ENCODE assay signal across 12 cellular contexts in the genomic region with DNA sequence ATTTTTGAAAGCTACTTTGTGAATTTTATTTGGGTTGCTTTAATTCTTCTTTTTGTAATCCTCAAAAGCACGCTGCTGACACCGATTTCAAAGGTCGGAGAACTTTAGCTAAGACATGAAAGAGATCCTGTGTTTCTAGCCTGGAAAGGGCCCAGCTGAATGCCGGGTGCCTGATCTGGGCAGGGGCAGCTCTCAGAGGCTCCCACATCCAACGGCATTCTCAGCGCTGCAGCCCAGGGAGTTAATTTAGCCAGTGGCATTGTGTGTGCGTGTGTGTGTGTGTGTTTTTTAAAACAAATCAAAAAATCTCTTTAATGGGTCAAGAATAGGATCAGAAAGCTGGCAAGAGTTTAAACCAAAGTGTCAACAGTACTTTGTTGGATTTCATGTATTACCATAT. TPM values are rescaled to one million over a fixed set of nuclear protein-coding genes. Genes with fewer than 3 reads are reported as not detected.
DNase-seq lines count a peak whose midpoint lies in the region; ATAC-seq and TF ChIP-seq lines count a peak whose summit lies in the region.
"Had no signal": no experiment of that assay in that cellular context is flagged by ENCODE, and none has a peak within 500 bp of the region (broad histone marks: within the 10 kb centered on the region; RNA-seq: fewer than 3 reads in every experiment).

No MANE protein-coding gene starts in this region.

- intact Hi-C loops in MCF 10A (cut with micrococcal nuclease), result no loop called here
- intact Hi-C loops in activated naive CD4-positive, alpha-beta T cell treated with anti-CD3 and anti-CD28 coated beads for 36 hours (cut with micrococcal nuclease), result no loop called here

- peaks cover 30% of the 10 kb centered on the region for H3K4me1 Mint-ChIP-seq in MCF 10A (ENCODE audit: insufficient read depth, unreplicated experiment)
- no peaks in the 10 kb centered on the region for H3K4me1 Mint-ChIP-seq in activated naive CD4-positive, alpha-beta T cell treated with anti-CD3 and anti-CD28 coated beads for 36 hours (ENCODE audit: low read depth)

- no TSS peak for BruUV-seq in MCF 10A (replicated peaks; lab: Mats Ljungman, UMichigan)

- H3K4me3 ChIP-seq in mesendoderm (ENCODE audit: low read length), result no peak overlapping the region
- H3K4me3 ChIP-seq: spleen had no signal

- peaks cover 4% of the 10 kb centered on the region for H3K4me1 ChIP-seq in mesendoderm (ENCODE audit: control insufficient read depth, low read depth, low read length)

- H2BK5ac ChIP-seq in mesendoderm (ENCODE audit: low read length), result no peak overlapping the region

- CTCF ChIA-PET in MCF 10A (lab: Yijun Ruan, JAX), result interaction anchor here (0.7 to 3.5 kb wide), 4 partner anchors 12 to 106 kb away, joined by 3 to 21 read pairs (median 4); no protein-coding TSS in a partner anchor
- CTCF ChIA-PET in activated naive CD4-positive, alpha-beta T cell treated with anti-CD3 and anti-CD28 coated beads for 36 hours (lab: Charles Lee), result no interaction called here

- H3K27ac ChIP-seq in temporal lobe (ENCODE audit: low read depth, low read length) (peak overlapping the region; percentile 89), mesendoderm (ENCODE audit: low read depth, low read length) (no peak overlapping the region)

- H3K9me3 Mint-ChIP-seq in MCF 10A (ENCODE audit: unreplicated experiment), result no peaks in the 10 kb centered on the region
- H3K9me3 Mint-ChIP-seq in activated naive CD4-positive, alpha-beta T cell treated with anti-CD3 and anti-CD28 coated beads for 36 hours, result no peaks in the 10 kb centered on the region
- H3K9me3 Mint-ChIP-seq: H9 had no signal

- H3K36me3 Mint-ChIP-seq in MCF 10A (ENCODE audit: insufficient read depth, unreplicated experiment), result peaks cover 6% of the 10 kb centered on the region
- H3K36me3 Mint-ChIP-seq in activated naive CD4-positive, alpha-beta T cell treated with anti-CD3 and anti-CD28 coated beads for 36 hours (ENCODE audit: low read depth), result no peaks in the 10 kb centered on the region

- WGBS in mesendoderm (ENCODE audit: extremely low coverage, insufficient coverage, low lambda C conversion rate), result no CpG with 5 or more reads among the region's 7 CpGs

- no peaks in the 10 kb centered on the region for H3K27me3 Mint-ChIP-seq in MCF 10A (ENCODE audit: insufficient read depth, unreplicated experiment)
- peaks cover 18% of the 10 kb centered on the region for H3K27me3 Mint-ChIP-seq in activated naive CD4-positive, alpha-beta T cell treated with anti-CD3 and anti-CD28 coated beads for 36 hours (ENCODE audit: low read depth)

- H3K23ac ChIP-seq in mesendoderm (ENCODE audit: low read length), result no peak overlapping the region

- H4K5ac ChIP-seq in mesendoderm (ENCODE audit: low read length), result no peak overlapping the region

- no peak overlapping the region for H3K9ac ChIP-seq in mesendoderm (ENCODE audit: low read length)

- no peak overlapping the region for H4K8ac ChIP-seq in mesendoderm (ENCODE audit: low read depth, low read length)

- no peak for TF ChIP-seq CTCF in MCF 10A (IDR thresholded peaks at IDR 0.05; ENCODE audit: unreplicated experiment)

- no peak overlapping the region for H2AK5ac ChIP-seq in mesendoderm (ENCODE audit: low read length)

- POLR2A ChIA-PET in MCF 10A (lab: Yijun Ruan, JAX), result interaction anchor here (1.3 kb wide), 1 partner anchor 10 kb away, joined by 3 read pairs; no protein-coding TSS in a partner anchor

- no peaks in the 10 kb centered on the region for H3K36me3 ChIP-seq in mesendoderm (ENCODE audit: control insufficient read depth, insufficient read depth, low read length)
- H3K36me3 ChIP-seq: spleen had no signal

- no peaks in the 10 kb centered on the region for H3K79me1 ChIP-seq in mesendoderm (ENCODE audit: low read length)

- H3K56ac ChIP-seq in mesendoderm (ENCODE audit: low read length), result no peak overlapping the region

- H3K4ac ChIP-seq in mesendoderm (ENCODE audit: low read depth, low read length), result no peak overlapping the region

- no peak overlapping the region for H3K18ac ChIP-seq in mesendoderm (ENCODE audit: low read length)

- ATAC-seq in GM21717 (IDR thresholded peaks at IDR 0.05; ENCODE audit: unreplicated experiment), result no peak
- ATAC-seq: activated CD4-positive, CD25-positive, alpha-beta regulatory T cell treated with anti-CD3 and anti-CD28 coated beads, Interleukin-2, amount 50 U/mL, for 24 hours had no signal

- peak; percentile 13 to 56 for DNase-seq in NCI-H524 (lab: John Stamatoyannopoulos, UW)
- no peak for DNase-seq in NCI-H524 treated with DMSO at 0.1 percent for 48 hours (lab: John Stamatoyannopoulos, UW)
- DNase-seq in MCF 10A (ENCODE audit: unreplicated experiment), result no peak
- peak; percentile 76 for DNase-seq in left kidney (ENCODE audit: low read depth, low spot score)
- no peak for DNase-seq in mesendoderm
- no peak for DNase-seq in activated naive CD4-positive, alpha-beta T cell treated with anti-CD3 and anti-CD28 coated beads for 36 hours
- DNase-seq: amniotic stem cell, H9, spleen had no signal

- peak overlapping the region; percentile 86 for H3K27ac Mint-ChIP-seq in MCF 10A (ENCODE audit: low read depth, unreplicated experiment)
- H3K27ac Mint-ChIP-seq in activated naive CD4-positive, alpha-beta T cell treated with anti-CD3 and anti-CD28 coated beads for 36 hours, result no peak overlapping the region
- H3K27ac Mint-ChIP-seq: H9 had no signal

- no peak overlapping the region for H3K4me2 ChIP-seq in mesendoderm (ENCODE audit: low read length)

- H3K79me2 ChIP-seq in mesendoderm (ENCODE audit: control insufficient read depth, insufficient read depth, low read length), result no peaks in the 10 kb centered on the region

- no peak overlapping the region for H2BK120ac ChIP-seq in mesendoderm (ENCODE audit: low read depth, low read length)

- no peak overlapping the region for H2BK15ac ChIP-seq in mesendoderm (replicated peaks; ENCODE audit: low read depth)

- H3K27me3 ChIP-seq in mesendoderm (ENCODE audit: insufficient read depth, low read length, poor library complexity), result no peaks in the 10 kb centered on the region

- H3K4me3 Mint-ChIP-seq in MCF 10A (ENCODE audit: unreplicated experiment), result no peak overlapping the region
- no peak overlapping the region for H3K4me3 Mint-ChIP-seq in activated naive CD4-positive, alpha-beta T cell treated with anti-CD3 and anti-CD28 coated beads for 36 hours
- H3K4me3 Mint-ChIP-seq: H9 had no signal

RNA-seq across cellular contexts. Expression of a gene that starts 6.5 kb away (rescaled TPM):
- total RNA-seq in MCF 10A (2022) (not detected in 2 replicates), temporal lobe (35.7 TPM)
- polyA plus RNA-seq in mesendoderm (2013, experiment 1 of 2), result 62.3 TPM
- 63.4 TPM for polyA plus RNA-seq in mesendoderm (2013, experiment 2 of 2)
- total RNA-seq in activated naive CD4-positive, alpha-beta T cell treated with anti-CD3 and anti-CD28 coated beads for 36 hours, result not detected

RNA-seq across cellular contexts. Expression of a gene that starts 56.7 kb away (rescaled TPM):
- not detected in 2 replicates for total RNA-seq in MCF 10A (2022)
- not detected for total RNA-seq in temporal lobe
- polyA plus RNA-seq in mesendoderm (2013, experiment 1 of 2), result not detected
- polyA plus RNA-seq in mesendoderm (2013, experiment 2 of 2), result not detected
- not detected for total RNA-seq in activated naive CD4-positive, alpha-beta T cell treated with anti-CD3 and anti-CD28 coated beads for 36 hours
- total RNA-seq: H9, spleen had no signal

Comparison
In these comparisons a context has a peak if more than half of its experiments do, and no peak if none do; other contexts are left out.
1. DNase-seq: peak in NCI-H524 (2 of 2) and left kidney (single experiment); none in NCI-H524 treated with DMSO at 0.1 percent for 48 hours (single experiment), MCF 10A (single experiment), mesendoderm (single experiment) and activated naive CD4-positive, alpha-beta T cell treated with anti-CD3 and anti-CD28 coated beads for 36 hours (single experiment).
2. RNA of a gene that starts 6.5 kb away (total RNA-seq): 35.7 TPM in temporal lobe (single experiment); not detected in MCF 10A and not detected in activated naive CD4-positive, alpha-beta T cell treated with anti-CD3 and anti-CD28 coated beads for 36 hours; every median in the first group is over 10 times any median in the second.